25 cellular contexts compared by ENCODE assay signal in genomic region chr12:103208006-103208405, GRCh38.
DNase-seq lines count a peak whose midpoint lies in the region; ATAC-seq, FAIRE-seq and TF ChIP-seq lines count a peak whose summit lies in the region.
"Had no signal": no experiment of that assay in that cellular context is flagged by ENCODE, and none has a peak within 500 bp of the region (broad histone marks: within the 10 kb centered on the region; RNA-seq: fewer than 3 reads in every experiment).

No MANE protein-coding gene starts in this region.

- no TSS peak for BruUV-seq in GM12878 (replicated peaks; lab: Mats Ljungman, UMichigan)

- peak; percentile 39 for DNase-seq in NCI-H1105 treated with DMSO at 0.1 percent for 48 hours (lab: John Stamatoyannopoulos, UW)
- no peak for DNase-seq in NCI-H1105 (lab: John Stamatoyannopoulos, UW)
- peak; percentile 73 for DNase-seq in NCI-H345 (lab: John Stamatoyannopoulos, UW)
- no peak for DNase-seq in GM12878 (ENCODE audit: low read depth, low spot score)
- no peak for DNase-seq in SKM-1 (lab: John Stamatoyannopoulos, UW; ENCODE audit: unreplicated experiment)
- no peak for DNase-seq in effector memory CD4-positive, alpha-beta T cell
- no peak for DNase-seq in hippocampal formation (lab: John Stamatoyannopoulos, UW)
- DNase-seq: 8988T; Caco-2; CD4-positive, alpha-beta memory T cell; DMS 273 treated with DMSO at 0.1 percent for 48 hours; MG63; NCI-H1694; NCI-H2081 treated with DMSO at 0.1 percent for 48 hours; NCI-H446; NCI-H526; NK-92 treated with Interleukin-12 subunit alpha and Interleukin-12 subunit beta, amount 100 ng/mL, for 24 hours; T-helper 1 cell had no signal

- no peaks in the 10 kb centered on the region for H3K4me1 ChIP-seq in GM12878 (ENCODE audit: control insufficient read depth, insufficient read depth, low read length)
- H3K4me1 ChIP-seq in effector memory CD4-positive, alpha-beta T cell (ENCODE audit: control insufficient read depth, insufficient read depth, low read length, poor library complexity, severe bottlenecking) = no peaks in the 10 kb centered on the region
- H3K4me1 ChIP-seq: BLaER1 treated with 17β-estradiol and CSF1 and Interleukin-3, amounts not matched to agents 10 nM and 100 nM; Caco-2; HAP-1 had no signal

- WGBS in GM12878 (ENCODE audit: insufficient coverage, insufficient replicate concordance, low lambda C conversion rate, missing lambda C conversion rate) = 40% methylated on average over 6 of the region's 6 CpGs

- TF ChIP-seq EP300 in GM12878 (IDR thresholded peaks at IDR 0.05; ENCODE audit: borderline replicate concordance in 1 of 2, control insufficient read depth in 1 of 2, low read depth in 2 of 2, low read length in 2 of 2) = no peak

- no peaks in the 10 kb centered on the region for H3K36me3 ChIP-seq in GM12878 (ENCODE audit: control insufficient read depth in 2 of 2, insufficient read depth in 2 of 2, low read length in 1 of 2)
- no peaks in the 10 kb centered on the region for H3K36me3 ChIP-seq in effector memory CD4-positive, alpha-beta T cell (ENCODE audit: control insufficient read depth, insufficient read depth, low read length)
- H3K36me3 ChIP-seq: BLaER1 treated with 17β-estradiol and CSF1 and Interleukin-3, amounts not matched to agents 10 nM and 100 nM; HAP-1; MG63 had no signal

- H3K27ac ChIP-seq in GM12878 (ENCODE audit: control insufficient read depth, insufficient read depth) = no peak overlapping the region
- H3K27ac ChIP-seq in effector memory CD4-positive, alpha-beta T cell (ENCODE audit: insufficient read depth, low read length, poor library complexity, severe bottlenecking) = no peak overlapping the region
- H3K27ac ChIP-seq: BLaER1 treated with 17β-estradiol and CSF1 and Interleukin-3, amounts not matched to agents 10 nM and 100 nM; HL-60 had no signal

- SMC1A ChIA-PET in GM12878 (lab: Charles Lee; ENCODE audit: uncharacterized antibody, unreplicated experiment) = interaction anchor here (0.8 to 3.6 kb wide), 6 partner anchors 10 to 325 kb away, joined by 3 to 14 read pairs (median 4); no protein-coding TSS in a partner anchor

- TF ChIP-seq RAD21 in GM12878 (IDR thresholded peaks at IDR 0.05; ENCODE audit: insufficient read depth, low read depth, low read length) = no peak

- H3K9ac ChIP-seq in GM12878 (ENCODE audit: control insufficient read depth, insufficient read depth, low read length) = no peak overlapping the region
- H3K9ac ChIP-seq: BLaER1 treated with 17β-estradiol and CSF1 and Interleukin-3, amounts not matched to agents 10 nM and 100 nM had no signal

- H2AFZ ChIP-seq in GM12878 (ENCODE audit: control insufficient read depth, low read depth, low read length) = no peak overlapping the region
- H2AFZ ChIP-seq: GM23338 had no signal

- H4K20me1 ChIP-seq in GM12878 (ENCODE audit: control insufficient read depth, insufficient read depth) = no peaks in the 10 kb centered on the region
- H4K20me1 ChIP-seq: BLaER1 treated with 17β-estradiol and CSF1 and Interleukin-3, amounts not matched to agents 10 nM and 100 nM had no signal

- no peak for TF ChIP-seq CTCF in GM12878 (IDR thresholded peaks at IDR 0.05 in 2 of 3, conservative IDR thresholded peaks at IDR 0.05 in 1 of 3; ENCODE audit: control insufficient read depth in 2 of 3, extremely low read depth in 1 of 3, insufficient read depth in 1 of 3, low read depth in 3 of 3, low read length in 3 of 3)

- POLR2A ChIA-PET in GM12878 (lab: Charles Lee) = interaction anchor here (0.6 kb wide), 1 partner anchor 65 kb away, joined by 3 read pairs; no protein-coding TSS in a partner anchor

- H3K27me3 ChIP-seq in GM12878 (replicated peaks in 1 of 2; ENCODE audit: control insufficient read depth in 2 of 2, insufficient read depth in 2 of 2, low read length in 1 of 2) = no peaks in the 10 kb centered on the region
- H3K27me3 ChIP-seq in effector memory CD4-positive, alpha-beta T cell (replicated peaks; ENCODE audit: control insufficient read depth, insufficient read depth, low read length, poor library complexity, severe bottlenecking) = no peaks in the 10 kb centered on the region
- H3K27me3 ChIP-seq: BLaER1 treated with 17β-estradiol and CSF1 and Interleukin-3, amounts not matched to agents 10 nM and 100 nM; MG63 had no signal

- no peak overlapping the region for H3K4me2 ChIP-seq in GM12878 (ENCODE audit: control insufficient read depth, insufficient read depth)
- H3K4me2 ChIP-seq: BLaER1 treated with 17β-estradiol and CSF1 and Interleukin-3, amounts not matched to agents 10 nM and 100 nM; GM23338 had no signal

- no peak for FAIRE-seq in GM12878 (lab: Jason Lieb, UNC)
- FAIRE-seq: GM12892, HepG2, K562 had no signal

- CTCF ChIA-PET in GM12878 (lab: Yijun Ruan, JAX) = interaction anchor here (1.0 to 1.6 kb wide), 3 partner anchors 11 to 24 kb away, joined by 4 to 5 read pairs (median 4); no protein-coding TSS in a partner anchor

- in situ Hi-C loops in GM12878 (cut with MboI) = no loop called here

- no peak overlapping the region for H3K4me3 ChIP-seq in GM12878
- no peak overlapping the region for H3K4me3 ChIP-seq in effector memory CD4-positive, alpha-beta T cell (ENCODE audit: insufficient read depth, low read depth, low read length, poor library complexity, severe bottlenecking)
- H3K4me3 ChIP-seq: BLaER1 treated with 17β-estradiol and CSF1 and Interleukin-3, amounts not matched to agents 10 nM and 100 nM; GM23338; HAP-1; K562; MG63 had no signal

- ATAC-seq in GM12878 = peak; percentile 42; the same call in 2 of the 3 replicates
- ATAC-seq: GM23338, HepG2, K562 had no signal

- intact Hi-C loops in GM12878 (cut with micrococcal nuclease; ENCODE audit: unreplicated experiment) = no loop called here

- no peaks in the 10 kb centered on the region; the same call in 2 of the 3 replicates for H3K9me3 ChIP-seq in GM12878 (replicated peaks; ENCODE audit: control insufficient read depth, insufficient read depth, low read length)
- no peaks in the 10 kb centered on the region for H3K9me3 ChIP-seq in effector memory CD4-positive, alpha-beta T cell (ENCODE audit: control insufficient read depth, low read length)
- H3K9me3 ChIP-seq: Caco-2, HAP-1, MG63 had no signal

- TF ChIP-seq POLR2A in GM12878 (IDR thresholded peaks at IDR 0.05; ENCODE audit: low read depth, low read length) = no peak

- RAD21 ChIA-PET in GM12878 (lab: Charles Lee; ENCODE audit: unreplicated experiment) = interaction anchor here (0.6 kb wide), 2 partner anchors 68 to 226 kb away, joined by 3 read pairs; no protein-coding TSS in a partner anchor

- no peaks in the 10 kb centered on the region for H3K79me2 ChIP-seq in GM12878 (ENCODE audit: control insufficient read depth, insufficient read depth, low read length)

TF ChIP-seq in GM12878, 131 proteins besides CTCF, POLR2A, EP300 and RAD21:
- TF ChIP-seq E2F8 (IDR thresholded peaks at IDR 0.05; ENCODE audit: low read depth, partially characterized antibody) = no peak
- no peak for TF ChIP-seq TCF12 (IDR thresholded peaks at IDR 0.05; ENCODE audit: low read depth, low read length)
- TF ChIP-seq RAD51 (IDR thresholded peaks at IDR 0.05) = no peak
- no peak for TF ChIP-seq RUNX3 (IDR thresholded peaks at IDR 0.05; ENCODE audit: low read length)
- no peak for TF ChIP-seq PAX5 (IDR thresholded peaks at IDR 0.05; ENCODE audit: borderline replicate concordance, low read depth, low read length)
- no peak for TF ChIP-seq ZNF622 (IDR thresholded peaks at IDR 0.05)
- no peak for TF ChIP-seq FOS (IDR thresholded peaks at IDR 0.05; ENCODE audit: borderline replicate concordance, extremely low read depth, insufficient read length)

Comparison
In these comparisons a context has a peak if more than half of its experiments do, and no peak if none do; other contexts are left out.
1. DNase-seq: peak in NCI-H1105 treated with DMSO at 0.1 percent for 48 hours (single experiment) and NCI-H345 (single experiment); none in NCI-H1105 (single experiment), GM12878 (single experiment), SKM-1 (single experiment), effector memory CD4-positive, alpha-beta T cell (0 of 3) and hippocampal formation (0 of 2).